Comparison of ENCODE assay signal across 9 cellular contexts in genomic region chr14:68784298-68784910, GRCh38. TPM values are rescaled to one million over a fixed set of nuclear protein-coding genes. Genes with fewer than 3 reads are reported as not detected.
DNase-seq lines count a peak whose midpoint lies in the region; ATAC-seq, FAIRE-seq and TF ChIP-seq lines count a peak whose summit lies in the region.
"Had no signal": no experiment of that assay in that cellular context is flagged by ENCODE, and none has a peak within 500 bp of the region (broad histone marks: within the 10 kb centered on the region; RNA-seq: fewer than 3 reads in every experiment).

No MANE protein-coding gene starts in this region.

- DNase-seq in activated CD4-positive, alpha-beta T cell treated with anti-CD3 and anti-CD28 coated beads for 36 hours: peak; percentile 35
- DNase-seq in activated CD4-positive, alpha-beta T cell treated with anti-CD3 and anti-CD28 coated beads, Interleukin-2, amount 50 U/mL, for 1 hour: no peak
- DNase-seq in adipocyte (ENCODE audit: low read depth) (peak; percentile 14), HepG2 (ENCODE audit: low spot score) (peak; percentile 99), tibial nerve (ENCODE audit: low spot score in 2 of 2) (no peak), foreskin melanocyte (no peak)
- DNase-seq: stimulated activated naive CD4-positive, alpha-beta T cell had no signal

- peak; percentile 34 to 75 for TF ChIP-seq POLR2A in HepG2 (IDR thresholded peaks at IDR 0.05; ENCODE audit: insufficient read depth in 1 of 2, low read depth in 2 of 2, low read length in 2 of 2)
- TF ChIP-seq POLR2A in tibial nerve (IDR thresholded peaks at IDR 0.05): no peak

- H3K9me3 ChIP-seq in adipocyte (ENCODE audit: control insufficient read depth, low read length): no peaks in the 10 kb centered on the region
- H3K9me3 ChIP-seq in HepG2 (ENCODE audit: low read length): no peaks in the 10 kb centered on the region
- no peaks in the 10 kb centered on the region for H3K9me3 ChIP-seq in tibial nerve

- H3K27ac ChIP-seq in HepG2 (ENCODE audit: extremely low read length, insufficient read depth, low read length): peak overlapping the region; percentile 100
- H3K27ac ChIP-seq in tibial nerve: peak overlapping the region in 3 of 4 donors; percentile 60 to 99 (median 98)

- H4K20me1 ChIP-seq in HepG2 (ENCODE audit: insufficient read depth, low read length): peaks cover 4% of the 10 kb centered on the region; the same call in 1 of the 2 replicates

- no peak for ATAC-seq in activated CD4-positive, alpha-beta T cell treated with anti-CD3 and anti-CD28 coated beads for 36 hours
- peak; percentile 78 for ATAC-seq in HepG2
- ATAC-seq in HG02642 (IDR thresholded peaks at IDR 0.05; ENCODE audit: poor library complexity, unreplicated experiment): no peak
- ATAC-seq in HG03108 (IDR thresholded peaks at IDR 0.05; ENCODE audit: unreplicated experiment): no peak

- H3K27me3 Mint-ChIP-seq in activated CD4-positive, alpha-beta T cell treated with anti-CD3 and anti-CD28 coated beads for 36 hours: no peaks in the 10 kb centered on the region

- POLR2A ChIA-PET in activated CD4-positive, alpha-beta T cell treated with anti-CD3 and anti-CD28 coated beads for 36 hours (lab: Charles Lee): interaction anchor here (1.0 kb wide), 1 partner anchor 9 kb away, joined by 3 read pairs; the partner anchor contains the start of gene ZFP36L1
- POLR2A ChIA-PET in HepG2 (lab: Yijun Ruan, JAX): interaction anchor here (0.7 to 8.6 kb wide), 20 partner anchors 6 to 489 kb away, joined by 3 to 244 read pairs (median 6); partner anchors contain the start of gene ZFP36L1

- 0% methylated on average over 3 of the region's 5 CpGs for WGBS in HepG2 (ENCODE audit: low lambda C conversion rate)
- 48 to 67% methylated on average over 5 of the region's 5 CpGs for WGBS in tibial nerve, 2 donors

- no peak overlapping the region for H2AFZ ChIP-seq in HepG2 (ENCODE audit: low read length)

- peaks cover 91% of the 10 kb centered on the region for H3K4me1 Mint-ChIP-seq in activated CD4-positive, alpha-beta T cell treated with anti-CD3 and anti-CD28 coated beads for 36 hours

- intact Hi-C loops in activated CD4-positive, alpha-beta T cell treated with anti-CD3 and anti-CD28 coated beads for 36 hours (cut with DNase I, micrococcal nuclease): loop anchor here in 1 of 2 experiments (5.0 kb wide), 2 partner anchors 33 to 297 kb away; no protein-coding TSS in a partner anchor
- intact Hi-C loops in HepG2 (cut with micrococcal nuclease; ENCODE audit: unreplicated experiment): loop anchor here (2.0 to 10.0 kb wide), 6 partner anchors 22 to 536 kb away; no protein-coding TSS in a partner anchor

- H3K36me3 Mint-ChIP-seq in activated CD4-positive, alpha-beta T cell treated with anti-CD3 and anti-CD28 coated beads for 36 hours (ENCODE audit: low read depth): peaks cover 26% of the 10 kb centered on the region

- TF ChIP-seq RAD21 in HepG2 (CRISPR knock-in tag; IDR thresholded peaks at IDR 0.05): peak; percentile 16; the same call in 1 of the 2 replicates

- peaks cover 7% of the 10 kb centered on the region for H3K79me2 ChIP-seq in HepG2 (ENCODE audit: insufficient read depth, low read length)

- H3K36me3 ChIP-seq in adipocyte (ENCODE audit: control insufficient read depth, insufficient read depth, low read length, severe bottlenecking) (peaks cover 24% of the 10 kb centered on the region), HepG2 (replicated peaks in 1 of 2; ENCODE audit: control insufficient read depth in 1 of 2, insufficient read depth in 2 of 2, low read length in 2 of 2) (peaks cover 2 to 6% of the 10 kb centered on the region in 2 experiments; a peak in 4 of 5 replicates), tibial nerve (peaks cover 0 to 16% (median 4%) of the 10 kb centered on the region in 3 donors)

- TF ChIP-seq CTCF in HepG2 (CRISPR knock-in tag; IDR thresholded peaks at IDR 0.05): peak; percentile 33
- TF ChIP-seq CTCF in tibial nerve (IDR thresholded peaks at IDR 0.05): no peak

- CTCF ChIA-PET in activated CD4-positive, alpha-beta T cell treated with anti-CD3 and anti-CD28 coated beads for 36 hours (lab: Charles Lee): interaction anchor here (0.7 to 7.5 kb wide), 7 partner anchors 10 to 536 kb away, joined by 3 to 61 read pairs (median 4); no protein-coding TSS in a partner anchor
- CTCF ChIA-PET in HepG2 (lab: Yijun Ruan, JAX; ENCODE audit: low intra/inter-chr PET ratio, low total read pairs): no interaction called here

- H3K9me3 Mint-ChIP-seq in activated CD4-positive, alpha-beta T cell treated with anti-CD3 and anti-CD28 coated beads for 36 hours (ENCODE audit: low read depth): peaks cover 2% of the 10 kb centered on the region

- TF ChIP-seq EP300 in HepG2 (IDR thresholded peaks at IDR 0.05; ENCODE audit: low read depth in 2 of 2, low read length in 2 of 2) (peak in 1 of 2 experiments; percentile 83; a peak in 2 of 4 replicates), HepG2 (CRISPR knock-in tag; IDR thresholded peaks at IDR 0.05; ENCODE audit: borderline replicate concordance) (peak; percentile 94), tibial nerve (IDR thresholded peaks at IDR 0.05) (no peak)

- no peak overlapping the region for H3K4me3 Mint-ChIP-seq in activated CD4-positive, alpha-beta T cell treated with anti-CD3 and anti-CD28 coated beads for 36 hours

- peaks cover 56% of the 10 kb centered on the region for H3K4me1 ChIP-seq in adipocyte (ENCODE audit: control insufficient read depth, insufficient read depth, low read length)
- H3K4me1 ChIP-seq in HepG2 (ENCODE audit: insufficient read depth, low read length): peaks cover 98% of the 10 kb centered on the region
- H3K4me1 ChIP-seq in tibial nerve: peaks cover 0 to 72% (median 51%) of the 10 kb centered on the region in 4 donors

- H3K27me3 ChIP-seq in adipocyte (replicated peaks; ENCODE audit: control insufficient read depth, insufficient read depth, low read length): no peaks in the 10 kb centered on the region
- no peaks in the 10 kb centered on the region for H3K27me3 ChIP-seq in HepG2 (ENCODE audit: control insufficient read depth in 1 of 2, insufficient read depth in 2 of 2, low read length in 2 of 2)
- no peaks in the 10 kb centered on the region for H3K27me3 ChIP-seq in tibial nerve

- BruUV-seq in HepG2 (replicated peaks; lab: Mats Ljungman, UMichigan): no TSS peak

- H3K4me3 ChIP-seq in adipocyte (ENCODE audit: low read length): no peak overlapping the region
- peak overlapping the region; percentile 28 to 72 (median 46); a peak in 4 of 6 replicates for H3K4me3 ChIP-seq in HepG2 (replicated peaks in 1 of 3; ENCODE audit: insufficient read depth in 1 of 3, low read depth in 2 of 3, low read length in 3 of 3)
- no peak overlapping the region for H3K4me3 ChIP-seq in tibial nerve

- H3K27ac Mint-ChIP-seq in activated CD4-positive, alpha-beta T cell treated with anti-CD3 and anti-CD28 coated beads for 36 hours: peak overlapping the region; percentile 80

- H3K4me2 ChIP-seq in HepG2 (ENCODE audit: low read depth, low read length): peak overlapping the region; percentile 100

- in situ Hi-C loops in HepG2 (cut with HindIII; ENCODE audit: extremely low pct_ligation_motif_present, low pct_unique_long_range_greater_than_20kb): no loop called here

- FAIRE-seq in HepG2 (lab: Jason Lieb, UNC): peak; percentile 99

- H3K9ac ChIP-seq in adipocyte (ENCODE audit: low read length) (no peak overlapping the region), HepG2 (ENCODE audit: insufficient read depth, low read depth, low read length) (peak overlapping the region; percentile 96)

TF ChIP-seq in HepG2, 621 proteins besides CTCF, POLR2A, EP300 and RAD21 (continues in another document):
- peak; percentile 90; the same call in 1 of the 2 replicates for TF ChIP-seq KLF9 (CRISPR knock-in tag; IDR thresholded peaks at IDR 0.05; ENCODE audit: low read depth)
- no peak for TF ChIP-seq ZNF337 (CRISPR knock-in tag; IDR thresholded peaks at IDR 0.05; ENCODE audit: borderline replicate concordance, low read depth)

RNA-seq across cellular contexts. Expression of gene ZFP36L1, which starts 8.5 kb away (rescaled TPM):
- total RNA-seq in activated CD4-positive, alpha-beta T cell treated with anti-CD3 and anti-CD28 coated beads for 36 hours: 10 to 100 TPM; 72.1 to 96.9 TPM
- total RNA-seq in HepG2 (2016; rRNA removed; fragmentation: Illumina TruSeq; extraction: Trizol) (7.4 and 8.4 TPM in 2 replicates), tibial nerve (1,000 to 10,000 TPM in 1 of 4 donors, 100 to 1,000 TPM in 3; 298 to 1,137 (median 494) TPM)
- 2.6 and 3.4 TPM in 2 replicates for total RNA-seq in HepG2 (2016; cell fraction: cytosol; rRNA removed; fragmentation: Illumina TruSeq; extraction: Trizol; ENCODE audit: low read depth)
- total RNA-seq in HepG2 (2016; cell fraction: insoluble cytoplasmic fraction; rRNA removed; fragmentation: Illumina TruSeq; extraction: Trizol): 7.9 and 8.4 TPM in 2 replicates
- total RNA-seq in HepG2 (2016; cell fraction: membrane; rRNA removed; fragmentation: Illumina TruSeq; extraction: Trizol): 11.1 and 11.3 TPM in 2 replicates
- total RNA-seq in HepG2 (2016; cell fraction: nucleus; rRNA removed; fragmentation: Illumina TruSeq; extraction: Trizol): 13.8 and 14.1 TPM in 2 replicates
- 10.2 and 12.7 TPM in 2 replicates for polyA plus RNA-seq in HepG2 (2011; rRNA removed)
- polyA plus RNA-seq in HepG2 (2011; cell fraction: cytosol; rRNA removed): 11.2 and 18.0 TPM in 2 replicates
- 66.5 and 69.1 TPM in 2 replicates for polyA plus RNA-seq in HepG2 (2011; cell fraction: nucleus; rRNA removed)
- polyA plus RNA-seq in HepG2 (2012): 23.2 and 32.2 TPM in 2 replicates
- polyA plus RNA-seq in HepG2 (2016; cell fraction: cytosol; fragmentation: Illumina TruSeq; extraction: Trizol; ENCODE audit: low read depth): 2.7 and 2.8 TPM in 2 replicates
- 20.7 and 26.8 TPM in 2 replicates for polyA plus RNA-seq in HepG2 (2016; cell fraction: insoluble cytoplasmic fraction; fragmentation: Illumina TruSeq; extraction: Trizol; ENCODE audit: low read depth)
- 9.2 and 10.1 TPM in 2 replicates for polyA plus RNA-seq in HepG2 (2016; cell fraction: membrane; fragmentation: Illumina TruSeq; extraction: Trizol; ENCODE audit: low read depth)
- polyA plus RNA-seq in HepG2 (2016; cell fraction: nucleus; fragmentation: Illumina TruSeq; extraction: Trizol; ENCODE audit: insufficient read depth, low read depth): 53.8 and 57.0 TPM in 2 replicates
- polyA minus RNA-seq in HepG2 (2011; rRNA and poly(A)+ RNA removed; ENCODE audit: low replicate concordance): 8.5 and 26.8 TPM in 2 replicates
- 56.3 and 73.8 TPM in 2 replicates for polyA minus RNA-seq in HepG2 (2011; cell fraction: cytosol; rRNA and poly(A)+ RNA removed)
- polyA minus RNA-seq in HepG2 (2011; cell fraction: nucleus; rRNA and poly(A)+ RNA removed): 11.8 and 13.8 TPM in 2 replicates

Comparison
In these comparisons a context has a peak if more than half of its experiments do, and no peak if none do; other contexts are left out.
1. DNase-seq: peak in activated CD4-positive, alpha-beta T cell treated with anti-CD3 and anti-CD28 coated beads for 36 hours (single experiment), adipocyte (single experiment) and HepG2 (single experiment); none in activated CD4-positive, alpha-beta T cell treated with anti-CD3 and anti-CD28 coated beads, Interleukin-2, amount 50 U/mL, for 1 hour (single experiment), tibial nerve (0 of 2) and foreskin melanocyte (single experiment).
2. H3K4me3 ChIP-seq: peak in HepG2 (3 of 3); none in adipocyte (single experiment) and tibial nerve (0 of 4).
3. POLR2A ChIP-seq: peak in HepG2 (2 of 2); none in tibial nerve (0 of 2).
4. RNA of gene ZFP36L1, which starts 8.5 kb away (total RNA-seq): 298 to 1,137 TPM in tibial nerve and 72.1 to 96.9 TPM in activated CD4-positive, alpha-beta T cell treated with anti-CD3 and anti-CD28 coated beads for 36 hours; 2.6 to 14.1 TPM in HepG2; every median in the first group is over 4 times any median in the second.